Comparison of ENCODE assay signal across 25 cellular contexts in genomic region chr3:116155830-116156229, GRCh38.
A peak's percentile ranks its signal among the peaks of the same experiment; 100 is the strongest.
DNase-seq lines count a peak whose midpoint lies in the region; ATAC-seq and TF ChIP-seq lines count a peak whose summit lies in the region.
"Had no signal": no experiment of that assay in that cellular context is flagged by ENCODE, and none has a peak within 500 bp of the region (broad histone marks: within the 10 kb centered on the region; RNA-seq: fewer than 3 reads in every experiment).

No MANE protein-coding gene starts in this region.

- H3K36me3 ChIP-seq in neural progenitor cell, result no peaks in the 10 kb centered on the region
- H3K36me3 ChIP-seq: left ventricle myocardium inferior had no signal

- H3K27ac ChIP-seq in neural progenitor cell, result no peak overlapping the region
- H3K27ac ChIP-seq: left ventricle myocardium inferior had no signal

- H3K4me3 Mint-ChIP-seq in neural progenitor cell, result no peak overlapping the region
- H3K4me3 Mint-ChIP-seq: activated CD4-positive, alpha-beta memory T cell treated with anti-CD3 and anti-CD28 coated beads, Interleukin-2, amount 10 ng/mL, durations not matched to agents 7 days and 5 days; activated naive CD8-positive, alpha-beta T cell treated with anti-CD3 and anti-CD28 coated beads for 36 hours; CD14-positive monocyte; naive thymus-derived CD8-positive, alpha-beta T cell had no signal

- no peaks in the 10 kb centered on the region for H4K20me1 ChIP-seq in neural progenitor cell (ENCODE audit: low read depth)

- no peaks in the 10 kb centered on the region for H3K27me3 Mint-ChIP-seq in neural progenitor cell (ENCODE audit: insufficient read depth, low read depth)
- H3K27me3 Mint-ChIP-seq: activated CD4-positive, alpha-beta memory T cell treated with anti-CD3 and anti-CD28 coated beads, Interleukin-2, amount 10 ng/mL, durations not matched to agents 7 days and 5 days; activated naive CD8-positive, alpha-beta T cell treated with anti-CD3 and anti-CD28 coated beads for 36 hours had no signal

- no peak overlapping the region for H3K4me2 ChIP-seq in neural progenitor cell

- H3K4me3 ChIP-seq in fibroblast of mammary gland (ENCODE audit: control insufficient read depth, low read depth, low read length), result no peak overlapping the region
- H3K4me3 ChIP-seq in neural progenitor cell, result no peak overlapping the region
- H3K4me3 ChIP-seq: left ventricle myocardium inferior had no signal

- H3K4me1 ChIP-seq in neural progenitor cell, result peaks cover 14% of the 10 kb centered on the region
- H3K4me1 ChIP-seq: left ventricle myocardium inferior had no signal

- no peaks in the 10 kb centered on the region for H3F3A ChIP-seq in neural progenitor cell (ENCODE audit: low read depth)

- no peak overlapping the region for H2AFZ ChIP-seq in neural progenitor cell (replicated peaks)

- H3K27ac Mint-ChIP-seq in neural progenitor cell, result no peak overlapping the region
- H3K27ac Mint-ChIP-seq: activated CD4-positive, alpha-beta memory T cell treated with anti-CD3 and anti-CD28 coated beads, Interleukin-2, amount 10 ng/mL, durations not matched to agents 7 days and 5 days; activated naive CD8-positive, alpha-beta T cell treated with anti-CD3 and anti-CD28 coated beads for 36 hours; naive thymus-derived CD8-positive, alpha-beta T cell had no signal

- peaks cover 31% of the 10 kb centered on the region for H3K4me1 Mint-ChIP-seq in neural progenitor cell
- H3K4me1 Mint-ChIP-seq: activated CD4-positive, alpha-beta memory T cell treated with anti-CD3 and anti-CD28 coated beads, Interleukin-2, amount 10 ng/mL, durations not matched to agents 7 days and 5 days; activated naive CD8-positive, alpha-beta T cell treated with anti-CD3 and anti-CD28 coated beads for 36 hours; CD14-positive monocyte; naive thymus-derived CD8-positive, alpha-beta T cell had no signal

- H3K27me3 ChIP-seq in neural progenitor cell, result no peaks in the 10 kb centered on the region

- no peak overlapping the region for H3K9ac ChIP-seq in neural progenitor cell

- no peaks in the 10 kb centered on the region for H3K9me3 ChIP-seq in neural progenitor cell (ENCODE audit: low read depth)
- H3K9me3 ChIP-seq: left ventricle myocardium inferior had no signal

- DNase-seq in NCI-H1694 treated with DMSO at 0.1 percent for 48 hours (lab: John Stamatoyannopoulos, UW) (peak; percentile 86), NCI-H82 (lab: John Stamatoyannopoulos, UW) (peak; percentile 81), fibroblast of mammary gland (ENCODE audit: low read depth) (peak; percentile 21), neural progenitor cell (ENCODE audit: low spot score) (peak; percentile 4), T-helper 9 cell (no peak)
- DNase-seq in stimulated activated CD4-positive, alpha-beta T cell treated with anti-CD3 and anti-CD28 coated beads, Interleukin-2, amount 100 ng/mL, for 24 hours, result no peak
- DNase-seq: activated CD4-positive, alpha-beta memory T cell treated with anti-CD3 and anti-CD28 coated beads, Interleukin-2, amount 10 ng/mL, durations not matched to agents 7 days and 5 days; activated CD4-positive, CD25-positive, alpha-beta regulatory T cell treated with anti-CD3 and anti-CD28 coated beads, Interleukin-2, amount 50 U/mL, for 72 hours; activated naive CD8-positive, alpha-beta T cell treated with anti-CD3 and anti-CD28 coated beads for 36 hours; Calu3; cerebellar nuclear complex; H7; hypothalamus; left ventricle myocardium inferior; midbrain; naive thymus-derived CD8-positive, alpha-beta T cell; NCI-H1048; NCI-H2029 treated with DMSO at 0.1 percent for 48 hours; NCI-H748 treated with DMSO at 0.1 percent for 48 hours; right cardiac atrium; stimulated activated CD4-positive, alpha-beta T cell treated with anti-CD3 and anti-CD28 coated beads, Interleukin-4, amount 100 ng/mL, for 4 hours; stimulated activated naive CD4-positive, alpha-beta T cell treated with Interleukin-2 at 50 U/mL for 16 hours; SW 1271 had no signal

- peaks cover 2% of the 10 kb centered on the region for H3K36me3 Mint-ChIP-seq in neural progenitor cell
- H3K36me3 Mint-ChIP-seq: activated naive CD8-positive, alpha-beta T cell treated with anti-CD3 and anti-CD28 coated beads for 36 hours; CD14-positive monocyte; naive thymus-derived CD8-positive, alpha-beta T cell had no signal

- H3K79me2 ChIP-seq in neural progenitor cell (ENCODE audit: low read depth), result no peaks in the 10 kb centered on the region

- no peak for TF ChIP-seq CTCF in fibroblast of mammary gland (conservative IDR thresholded peaks at IDR 0.05; ENCODE audit: control insufficient read depth, insufficient read depth, low read depth, low read length)
- TF ChIP-seq CTCF in neural progenitor cell (IDR thresholded peaks at IDR 0.05), result no peak

- peaks cover 13% of the 10 kb centered on the region for H3K9me3 Mint-ChIP-seq in neural progenitor cell
- H3K9me3 Mint-ChIP-seq: activated CD4-positive, alpha-beta memory T cell treated with anti-CD3 and anti-CD28 coated beads, Interleukin-2, amount 10 ng/mL, durations not matched to agents 7 days and 5 days; activated naive CD8-positive, alpha-beta T cell treated with anti-CD3 and anti-CD28 coated beads for 36 hours had no signal

- ATAC-seq in activated CD4-positive, CD25-positive, alpha-beta regulatory T cell treated with anti-CD3 and anti-CD28 coated beads, Interleukin-2, amount 50 U/mL, for 24 hours, result no peak
- ATAC-seq: naive thymus-derived CD8-positive, alpha-beta T cell; right cardiac atrium had no signal

Comparison
In these comparisons a context has a peak if more than half of its experiments do, and no peak if none do; other contexts are left out.
1. DNase-seq: peak in NCI-H1694 treated with DMSO at 0.1 percent for 48 hours (single experiment), NCI-H82 (single experiment), fibroblast of mammary gland (single experiment) and neural progenitor cell (single experiment); none in stimulated activated CD4-positive, alpha-beta T cell treated with anti-CD3 and anti-CD28 coated beads, Interleukin-2, amount 100 ng/mL, for 24 hours (0 of 2) and T-helper 9 cell (single experiment).